Comparison of ENCODE assay signal across 15 cellular contexts in the genomic region with DNA sequence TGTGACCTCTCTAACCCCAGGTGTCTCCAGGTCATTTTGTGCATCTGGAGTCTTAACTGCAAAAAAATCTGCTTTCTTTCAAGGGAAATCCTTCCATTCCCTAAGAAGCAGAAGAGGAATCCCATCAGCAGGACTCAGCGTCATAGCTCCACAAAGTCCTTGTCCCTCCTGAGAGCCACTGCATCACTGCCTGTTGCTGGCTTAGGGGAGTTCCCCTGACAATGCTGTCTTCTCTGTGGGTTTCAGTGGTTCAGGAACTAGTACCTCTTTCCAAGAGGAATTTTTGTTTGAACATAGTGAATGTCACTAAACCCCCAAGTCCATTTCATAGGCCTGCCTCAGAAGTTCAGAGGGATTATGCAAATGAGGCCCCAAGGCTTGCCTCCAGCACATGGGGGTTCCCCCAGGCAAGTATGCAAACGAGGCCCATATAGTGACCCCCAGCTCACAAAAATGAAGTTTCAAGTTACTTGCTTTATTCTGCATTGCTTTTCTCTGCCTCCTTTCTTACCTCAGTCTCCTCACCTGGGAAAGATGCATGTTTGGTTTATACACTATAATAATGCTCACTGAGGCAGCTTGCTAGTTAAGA.
DNase-seq lines count a peak whose midpoint lies in the region; ATAC-seq lines count a peak whose summit lies in the region.
"Had no signal": no experiment of that assay in that cellular context is flagged by ENCODE, and none has a peak within 500 bp of the region (broad histone marks: within the 10 kb centered on the region; RNA-seq: fewer than 3 reads in every experiment).

No MANE protein-coding gene starts in this region.

- DNase-seq in effector memory CD8-positive, alpha-beta T cell: no peak
- no peak for DNase-seq in ACHN
- DNase-seq in hepatic stellate cell (ENCODE audit: low spot score): no peak
- no peak for DNase-seq in stimulated activated CD4-positive, alpha-beta T cell treated with anti-CD3 and anti-CD28 coated beads, Interleukin-4, amount 100 ng/mL, for 1 hour
- DNase-seq: activated CD4-positive, alpha-beta T cell treated with anti-CD3 and anti-CD28 coated beads, Interleukin-2, amount 50 U/mL, for 48 hours; amygdala; glutamatergic neuron; NCI-H1930; NCI-H774 had no signal

- no peak overlapping the region for H3K4me3 Mint-ChIP-seq in effector memory CD8-positive, alpha-beta T cell
- H3K4me3 Mint-ChIP-seq: activated T-helper 1 cell treated with anti-CD3 and anti-CD28 coated beads, Interleukin-12 subunit alpha, Interleukin-12 subunit beta, Interleukin-2, Interleukin-4 antibody, amounts not matched to agents 30 ng/mL and 10 ng/mL and 1 ng/mL, durations not matched to agents 14 hours and 24 hours and 36 hours; T-helper 2 cell treated with Interferon-gamma antibody and Interleukin-4, amounts not matched to agents 5 μg/mL and 100 μg/mL, for 36 hours had no signal

- no peaks in the 10 kb centered on the region for H3K4me1 Mint-ChIP-seq in effector memory CD8-positive, alpha-beta T cell (ENCODE audit: low read depth in 2 of 2)

- peaks cover 5 to 18% of the 10 kb centered on the region in 2 donors for H3K27me3 Mint-ChIP-seq in effector memory CD8-positive, alpha-beta T cell

- in situ Hi-C loops in ACHN (cut with HindIII; ENCODE audit: low pct_ligation_motif_present, low pct_unique_long_range_greater_than_20kb, low sequenced_read_pairs): no loop called here

- peaks cover 20 to 28% of the 10 kb centered on the region in 2 donors for H3K9me3 Mint-ChIP-seq in effector memory CD8-positive, alpha-beta T cell

- no peak overlapping the region for H3K27ac Mint-ChIP-seq in effector memory CD8-positive, alpha-beta T cell
- H3K27ac Mint-ChIP-seq: activated T-helper 1 cell treated with anti-CD3 and anti-CD28 coated beads, Interleukin-12 subunit alpha, Interleukin-12 subunit beta, Interleukin-2, Interleukin-4 antibody, amounts not matched to agents 30 ng/mL and 10 ng/mL and 1 ng/mL, durations not matched to agents 14 hours and 24 hours and 36 hours; T-helper 2 cell treated with Interferon-gamma antibody and Interleukin-4, amounts not matched to agents 5 μg/mL and 100 μg/mL, for 36 hours had no signal

- no peaks in the 10 kb centered on the region for H3K36me3 Mint-ChIP-seq in effector memory CD8-positive, alpha-beta T cell (ENCODE audit: insufficient read depth)

- ATAC-seq in GM19023 (IDR thresholded peaks at IDR 0.05; ENCODE audit: unreplicated experiment) (peak; percentile 88), GM21717 (IDR thresholded peaks at IDR 0.05; ENCODE audit: unreplicated experiment) (peak; percentile 67), HG03060 (IDR thresholded peaks at IDR 0.05; ENCODE audit: low read depth, unreplicated experiment) (peak; percentile 55)
- no peak for ATAC-seq in effector memory CD8-positive, alpha-beta T cell (replicated peaks)
- ATAC-seq: HCT116 had no signal
